In genomic region chr21:45556302-45556644, GRCh38 we compare ENCODE assay signal across 10 cellular contexts. TPM values are rescaled to one million over a fixed set of nuclear protein-coding genes. Genes with fewer than 3 reads are reported as not detected.
DNase-seq lines count a peak whose midpoint lies in the region; ATAC-seq and TF ChIP-seq lines count a peak whose summit lies in the region.
"Had no signal": no experiment of that assay in that cellular context is flagged by ENCODE, and none has a peak within 500 bp of the region (broad histone marks: within the 10 kb centered on the region; RNA-seq: fewer than 3 reads in every experiment).

No MANE protein-coding gene starts in this region.

- WGBS in hepatocyte (ENCODE audit: low lambda C conversion rate, missing lambda C conversion rate): 46% methylated on average over 12 of the region's 12 CpGs

- H3K9me3 ChIP-seq in CD8-positive, alpha-beta memory T cell (ENCODE audit: low read length): no peaks in the 10 kb centered on the region
- H3K9me3 ChIP-seq in T-helper 17 cell (ENCODE audit: control insufficient read depth, low read length, poor library complexity, severe bottlenecking) (no peaks in the 10 kb centered on the region), hepatocyte (ENCODE audit: low read depth) (no peaks in the 10 kb centered on the region)

- peaks cover 11 to 26% (median 14%) of the 10 kb centered on the region in 3 donors for H3K4me1 Mint-ChIP-seq in CD8-positive, alpha-beta memory T cell
- peaks cover 18% of the 10 kb centered on the region for H3K4me1 Mint-ChIP-seq in T-helper 17 cell
- peaks cover 16% of the 10 kb centered on the region for H3K4me1 Mint-ChIP-seq in stimulated activated effector memory CD8-positive, alpha-beta T cell treated with anti-CD3 and anti-CD28 coated beads, Interleukin-12 subunit alpha, Interleukin-12 subunit beta, amount 100 ng/mL, for 72 hours

- peaks cover 1 to 4% of the 10 kb centered on the region in 2 donors for H3K27me3 Mint-ChIP-seq in CD8-positive, alpha-beta memory T cell
- H3K27me3 Mint-ChIP-seq in T-helper 17 cell: peaks cover 9% of the 10 kb centered on the region

- no peaks in the 10 kb centered on the region for H3K36me3 ChIP-seq in CD8-positive, alpha-beta memory T cell (ENCODE audit: insufficient read depth, low read length)
- H3K36me3 ChIP-seq in hepatocyte (replicated peaks; ENCODE audit: insufficient read depth, low read depth): no peaks in the 10 kb centered on the region

- H3K9me3 Mint-ChIP-seq in CD8-positive, alpha-beta memory T cell: no peaks in the 10 kb centered on the region
- H3K9me3 Mint-ChIP-seq in stimulated activated effector memory CD8-positive, alpha-beta T cell treated with anti-CD3 and anti-CD28 coated beads, Interleukin-12 subunit alpha, Interleukin-12 subunit beta, amount 100 ng/mL, for 72 hours: no peaks in the 10 kb centered on the region
- H3K9me3 Mint-ChIP-seq: activated CD4-positive, alpha-beta T cell treated with anti-CD3 and anti-CD28 coated beads, Interleukin-2, amount 10 ng/mL, durations not matched to agents 24 days and 14 days; neural crest cell had no signal

- DNase-seq in CD8-positive, alpha-beta memory T cell: no peak
- DNase-seq in T-helper 17 cell (no peak), hepatocyte (ENCODE audit: low spot score) (no peak), NCI-H1694 (lab: John Stamatoyannopoulos, UW) (no peak), omental fat pad (ENCODE audit: low spot score) (no peak), hippocampal formation (lab: John Stamatoyannopoulos, UW) (no peak)
- no peak for DNase-seq in stimulated activated effector memory CD8-positive, alpha-beta T cell treated with anti-CD3 and anti-CD28 coated beads, Interleukin-12 subunit alpha, Interleukin-12 subunit beta, amount 100 ng/mL, for 72 hours (ENCODE audit: low spot score in 2 of 2)

- H3K9me2 ChIP-seq in hepatocyte (replicated peaks; ENCODE audit: insufficient read depth): no peaks in the 10 kb centered on the region

- TF ChIP-seq CTCF in hepatocyte (IDR thresholded peaks at IDR 0.05; ENCODE audit: poor library complexity): no peak
- TF ChIP-seq CTCF in omental fat pad (IDR thresholded peaks at IDR 0.05): no peak

- no peaks in the 10 kb centered on the region for H3K27me3 ChIP-seq in CD8-positive, alpha-beta memory T cell (ENCODE audit: insufficient read depth, low read length, poor library complexity, severe bottlenecking)
- no peaks in the 10 kb centered on the region for H3K27me3 ChIP-seq in hepatocyte

- peaks cover 0 to 3% (median 0%) of the 10 kb centered on the region in 3 donors for H3K36me3 Mint-ChIP-seq in CD8-positive, alpha-beta memory T cell
- no peaks in the 10 kb centered on the region for H3K36me3 Mint-ChIP-seq in T-helper 17 cell (ENCODE audit: low read depth)
- peaks cover 8% of the 10 kb centered on the region for H3K36me3 Mint-ChIP-seq in stimulated activated effector memory CD8-positive, alpha-beta T cell treated with anti-CD3 and anti-CD28 coated beads, Interleukin-12 subunit alpha, Interleukin-12 subunit beta, amount 100 ng/mL, for 72 hours

- H3K4me2 ChIP-seq in hepatocyte: peak overlapping the region; percentile 95

- peak overlapping the region in 4 of 7 donors; percentile 39 to 59 (median 54) for H3K4me3 Mint-ChIP-seq in CD8-positive, alpha-beta memory T cell
- H3K4me3 Mint-ChIP-seq in T-helper 17 cell: peak overlapping the region; percentile 67
- H3K4me3 Mint-ChIP-seq in stimulated activated effector memory CD8-positive, alpha-beta T cell treated with anti-CD3 and anti-CD28 coated beads, Interleukin-12 subunit alpha, Interleukin-12 subunit beta, amount 100 ng/mL, for 72 hours: peak overlapping the region; percentile 81

- POLR2A ChIA-PET in CD8-positive, alpha-beta memory T cell (lab: Charles Lee): no interaction called here

- no peaks in the 10 kb centered on the region for H4K20me1 ChIP-seq in hepatocyte (ENCODE audit: insufficient read depth, poor library complexity, severe bottlenecking)

- H3K79me2 ChIP-seq in hepatocyte: no peaks in the 10 kb centered on the region

- H3K27ac ChIP-seq in CD8-positive, alpha-beta memory T cell (ENCODE audit: low read depth, low read length): peak overlapping the region; percentile 38
- H3K27ac ChIP-seq in hepatocyte: peak overlapping the region; percentile 92

- ATAC-seq in T-helper 17 cell (no peak), omental fat pad (ENCODE audit: low FRiP score) (no peak), GM18868 (IDR thresholded peaks at IDR 0.05; ENCODE audit: unreplicated experiment) (no peak)
- no peak for ATAC-seq in stimulated activated effector memory CD8-positive, alpha-beta T cell treated with anti-CD3 and anti-CD28 coated beads, Interleukin-12 subunit alpha, Interleukin-12 subunit beta, amount 100 ng/mL, for 72 hours

- H2AFZ ChIP-seq in hepatocyte: peak overlapping the region; percentile 39

- CTCF ChIA-PET in CD8-positive, alpha-beta memory T cell (lab: Charles Lee): interaction anchor here (0.7 to 1.6 kb wide), 11 partner anchors 12 to 79 kb away, joined by 3 to 6 read pairs (median 4); no protein-coding TSS in a partner anchor

- peak overlapping the region in 1 of 8 donors; percentile 45 for H3K27ac Mint-ChIP-seq in CD8-positive, alpha-beta memory T cell
- no peak overlapping the region for H3K27ac Mint-ChIP-seq in T-helper 17 cell
- no peak overlapping the region for H3K27ac Mint-ChIP-seq in stimulated activated effector memory CD8-positive, alpha-beta T cell treated with anti-CD3 and anti-CD28 coated beads, Interleukin-12 subunit alpha, Interleukin-12 subunit beta, amount 100 ng/mL, for 72 hours

- H3K4me1 ChIP-seq in CD8-positive, alpha-beta memory T cell (ENCODE audit: insufficient read depth, low read length): peaks cover 21% of the 10 kb centered on the region
- H3K4me1 ChIP-seq in hepatocyte (ENCODE audit: insufficient read depth): peaks cover 4% of the 10 kb centered on the region

- H3K4me3 ChIP-seq in CD8-positive, alpha-beta memory T cell (ENCODE audit: low read length): no peak overlapping the region
- H3K4me3 ChIP-seq in hepatocyte: no peak overlapping the region

RNA-seq across cellular contexts. Expression of gene SLC19A1, which starts 14.0 kb away (rescaled TPM):
- total RNA-seq in CD8-positive, alpha-beta memory T cell: 10 to 100 TPM; 55.7 to 66.8 TPM
- 7.0 TPM for polyA plus RNA-seq in CD8-positive, alpha-beta memory T cell
- total RNA-seq in T-helper 17 cell (10 to 100 TPM; 10.8 to 13.7 TPM), hepatocyte (4.0 and 7.7 TPM in 2 replicates), omental fat pad (10 to 100 TPM in 3 of 4 donors, 1 to 10 TPM in 1; 5.8 to 18.6 (median 14.6) TPM)
- 16.1 and 24.8 TPM in 2 replicates for polyA plus RNA-seq in hepatocyte
